ENCODE assay signal across 11 cellular contexts in genomic region chr4:143286733-143287570, GRCh38. TPM values are rescaled to one million over a fixed set of nuclear protein-coding genes. Genes with fewer than 3 reads are reported as not detected.
DNase-seq lines count a peak whose midpoint lies in the region; ATAC-seq, FAIRE-seq and TF ChIP-seq lines count a peak whose summit lies in the region.
"Had no signal": no experiment of that assay in that cellular context is flagged by ENCODE, and none has a peak within 500 bp of the region (broad histone marks: within the 10 kb centered on the region; RNA-seq: fewer than 3 reads in every experiment).

No MANE protein-coding gene starts in this region.

- peak overlapping the region; percentile 57 for H3K4me3 Mint-ChIP-seq in osteocyte (ENCODE audit: unreplicated experiment)
- H3K4me3 Mint-ChIP-seq: activated T-helper 17 cell treated with anti-CD3 and anti-CD28 coated beads, Interleukin-2, amount 50 U/mL, for 72 hours; B cell had no signal

- peaks cover 46% of the 10 kb centered on the region for H3K4me1 Mint-ChIP-seq in osteocyte (ENCODE audit: unreplicated experiment)
- H3K4me1 Mint-ChIP-seq: activated T-helper 17 cell treated with anti-CD3 and anti-CD28 coated beads, Interleukin-2, amount 50 U/mL, for 72 hours; B cell had no signal

- TF ChIP-seq POLR2A in GM12891 (IDR thresholded peaks at IDR 0.05; ENCODE audit: low read depth, low read length): no peak

- no peak for FAIRE-seq in GM12891 (lab: Jason Lieb, UNC)
- FAIRE-seq: TTC549 had no signal

- no peaks in the 10 kb centered on the region for H3K36me3 Mint-ChIP-seq in osteocyte (ENCODE audit: unreplicated experiment)

- intact Hi-C loops in left colon (cut with DNase I, micrococcal nuclease): no loop called here

- H3K27ac Mint-ChIP-seq in osteocyte (ENCODE audit: unreplicated experiment): peak overlapping the region; percentile 96
- H3K27ac Mint-ChIP-seq: activated T-helper 17 cell treated with anti-CD3 and anti-CD28 coated beads, Interleukin-2, amount 50 U/mL, for 72 hours; B cell had no signal

- no peaks in the 10 kb centered on the region for H3K27me3 Mint-ChIP-seq in osteocyte (ENCODE audit: unreplicated experiment)

- TF ChIP-seq CTCF in AG09309 (IDR thresholded peaks at IDR 0.05; ENCODE audit: control insufficient read depth, insufficient read depth, low read depth, low read length, missing control alignments) (no peak), foreskin fibroblast (IDR thresholded peaks at IDR 0.05; ENCODE audit: low read depth, low read length) (no peak), osteocyte (IDR thresholded peaks at IDR 0.05) (no peak)

- H3K9me3 Mint-ChIP-seq in osteocyte (ENCODE audit: unreplicated experiment): no peaks in the 10 kb centered on the region
- H3K9me3 Mint-ChIP-seq: activated T-helper 17 cell treated with anti-CD3 and anti-CD28 coated beads, Interleukin-2, amount 50 U/mL, for 72 hours had no signal

- no peak overlapping the region for H3K4me3 ChIP-seq in AG09309 (ENCODE audit: control insufficient read depth, low read depth, low read length)
- H3K4me3 ChIP-seq in foreskin fibroblast (ENCODE audit: low read depth in 1 of 2, low read length in 2 of 2): no peak overlapping the region

- no peak for ATAC-seq in GM19463 (IDR thresholded peaks at IDR 0.05; ENCODE audit: unreplicated experiment)
- no peak for ATAC-seq in HG02759 (IDR thresholded peaks at IDR 0.05; ENCODE audit: unreplicated experiment)
- no peak for ATAC-seq in left colon
- ATAC-seq: activated T-helper 17 cell treated with anti-CD3 and anti-CD28 coated beads, Interleukin-2, amount 50 U/mL, for 72 hours had no signal

- DNase-seq in AG09309 (ENCODE audit: low read depth) (peak; percentile 24), amniotic epithelial cell (ENCODE audit: low read depth) (peak; percentile 19), foreskin fibroblast (peak; percentile 36 to 68), osteocyte (ENCODE audit: extremely low spot score, unreplicated experiment) (no peak), GM12891 (ENCODE audit: insufficient read length, low spot score) (no peak), left colon (no peak)

TF ChIP-seq in GM12891, 5 proteins besides CTCF, POLR2A, EP300 and RAD21:
- no peak for TF ChIP-seq SPI1 (IDR thresholded peaks at IDR 0.05; ENCODE audit: low read depth, low read length)
- TF ChIP-seq POU2F2 (IDR thresholded peaks at IDR 0.05; ENCODE audit: low read depth, low read length): no peak
- TF ChIP-seq PAX5 (IDR thresholded peaks at IDR 0.05; ENCODE audit: insufficient read depth, low read length, severe bottlenecking): no peak
- TF ChIP-seq TAF1 (IDR thresholded peaks at IDR 0.05; ENCODE audit: low read depth, low read length): no peak
- TF ChIP-seq POLR2AphosphoS5 (IDR thresholded peaks at IDR 0.05; ENCODE audit: low read depth, low read length): no peak

RNA-seq across cellular contexts. Expression of gene GAB1, which starts 49.7 kb away (rescaled TPM):
- total RNA-seq in osteocyte (32.6 and 40.0 TPM in 2 replicates), left colon (10 to 100 TPM; 69.0 to 71.1 TPM)
- polyA plus RNA-seq in GM12891 (2012; ENCODE audit: low read depth, missing spikeins): 1.5 TPM

Comparison
In these comparisons a context has a peak if more than half of its experiments do, and no peak if none do; other contexts are left out.
1. DNase-seq: peak in AG09309 (single experiment), amniotic epithelial cell (single experiment) and foreskin fibroblast (2 of 2); none in osteocyte (single experiment), GM12891 (single experiment) and left colon (0 of 2).